12 cellular contexts compared by ENCODE assay signal in genomic region chr2:3277748-3278520, GRCh38.
"Had no signal": no experiment of that assay in that cellular context is flagged by ENCODE, and none has a peak within 500 bp of the region (broad histone marks: within the 10 kb centered on the region; RNA-seq: fewer than 3 reads in every experiment).

No MANE protein-coding gene starts in this region.

- DNase-seq: activated CD4-positive, alpha-beta T cell treated with anti-CD3 and anti-CD28 coated beads for 48 hours; activated naive CD4-positive, alpha-beta T cell treated with anti-CD3 and anti-CD28 coated beads, Interleukin-2, amount 50 U/mL, for 16 hours; activated T-cell treated with anti-CD3 and anti-CD28 coated beads, Interleukin-2, amount 50 U/mL, for 48 hours; effector memory CD8-positive, alpha-beta T cell; erythroblast; kidney glomerular epithelial cell; stimulated activated CD4-positive, alpha-beta T cell treated with anti-CD3 and anti-CD28 coated beads, Interleukin-1b, Interleukin-23, amount 100 ng/mL, for 48 hours; stimulated activated naive CD4-positive, alpha-beta T cell treated with Interleukin-2 at 50 U/mL for 16 hours; WERI-Rb-1 had no signal

- H3K9me3 Mint-ChIP-seq: effector memory CD8-positive, alpha-beta T cell had no signal

- H3K4me3 Mint-ChIP-seq: effector memory CD8-positive, alpha-beta T cell; mesothelial cell of epicardium had no signal

- H3K27ac Mint-ChIP-seq: mesothelial cell of epicardium had no signal

- H3K27ac ChIP-seq: thoracic aorta, WERI-Rb-1 had no signal

- ATAC-seq: effector memory CD8-positive, alpha-beta T cell; right cardiac atrium had no signal

- H3K4me1 Mint-ChIP-seq: mesothelial cell of epicardium had no signal

- H3K27me3 Mint-ChIP-seq: effector memory CD8-positive, alpha-beta T cell had no signal

- H3K4me3 ChIP-seq: thoracic aorta had no signal

- H3K36me3 ChIP-seq: thoracic aorta had no signal
